ENCODE assay signal across 28 cellular contexts in the genomic region with DNA sequence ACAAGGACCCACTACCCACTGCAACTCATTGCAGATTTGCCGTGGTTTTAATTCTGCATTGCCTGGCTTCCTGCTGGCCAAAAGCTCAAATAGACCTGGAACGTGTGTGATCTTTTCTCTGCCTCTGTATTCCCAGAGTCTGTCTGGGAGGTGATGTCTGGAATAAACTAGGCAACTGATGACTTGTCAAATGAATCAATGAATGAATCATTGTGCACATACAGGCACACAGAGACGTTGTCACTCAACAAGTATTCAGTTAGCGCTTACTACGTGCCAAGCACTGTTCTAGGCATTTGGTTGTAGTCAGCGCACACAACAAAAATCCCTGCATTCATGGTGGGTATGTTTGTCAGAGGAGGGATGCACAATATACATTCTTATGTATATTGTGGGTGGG. TPM values are rescaled to one million over a fixed set of nuclear protein-coding genes. Genes with fewer than 3 reads are reported as not detected.
DNase-seq lines count a peak whose midpoint lies in the region; ATAC-seq, FAIRE-seq and TF ChIP-seq lines count a peak whose summit lies in the region.
"Had no signal": no experiment of that assay in that cellular context is flagged by ENCODE, and none has a peak within 500 bp of the region (broad histone marks: within the 10 kb centered on the region; RNA-seq: fewer than 3 reads in every experiment).

No MANE protein-coding gene starts in this region.

- CTCF ChIA-PET in PC-3 (lab: Charles Lee), result no interaction called here

- no TSS peak for BruUV-seq in PC-3 (replicated peaks; lab: Mats Ljungman, UMichigan)

- H3K9me3 Mint-ChIP-seq in glutamatergic neuron (ENCODE audit: unreplicated experiment), result peaks cover 1% of the 10 kb centered on the region
- H3K9me3 Mint-ChIP-seq: CD4-positive, alpha-beta T cell; CD8-positive, alpha-beta T cell had no signal

- peak overlapping the region; percentile 31 for H3K4me3 Mint-ChIP-seq in glutamatergic neuron (ENCODE audit: unreplicated experiment)
- H3K4me3 Mint-ChIP-seq: B cell; CD4-positive, alpha-beta T cell; CD8-positive, alpha-beta T cell had no signal

- TF ChIP-seq CTCF in PC-3 (conservative IDR thresholded peaks at IDR 0.05; ENCODE audit: low read depth, low read length) (no peak), bronchial epithelial cell (IDR thresholded peaks at IDR 0.05; ENCODE audit: insufficient read depth, low read length, severe bottlenecking) (no peak), glutamatergic neuron (IDR thresholded peaks at IDR 0.05; ENCODE audit: partially characterized antibody, unreplicated experiment) (no peak), GM10266 (IDR thresholded peaks at IDR 0.05; ENCODE audit: control insufficient read depth, insufficient read depth, low read depth, missing control alignments) (no peak)

- H3K9me2 ChIP-seq in PC-3 (replicated peaks; ENCODE audit: low read length), result no peaks in the 10 kb centered on the region

- intact Hi-C loops in PC-3 (cut with micrococcal nuclease), result no loop called here

- peaks cover 16% of the 10 kb centered on the region for H3K27me3 Mint-ChIP-seq in glutamatergic neuron (ENCODE audit: unreplicated experiment)

- H3K4me2 ChIP-seq in PC-3 (ENCODE audit: low read length), result no peak overlapping the region
- H3K4me2 ChIP-seq: A549; BLaER1 treated with 17β-estradiol and CSF1 and Interleukin-3, amounts not matched to agents 10 nM and 100 nM had no signal

- H3K4me3 ChIP-seq in PC-3 (ENCODE audit: low read length) (no peak overlapping the region), bronchial epithelial cell (ENCODE audit: low read depth, low read length) (no peak overlapping the region)
- H3K4me3 ChIP-seq: A549; BLaER1 treated with 17β-estradiol and CSF1 and Interleukin-3, amounts not matched to agents 10 nM and 100 nM had no signal

- POLR2A ChIA-PET in PC-3 (lab: Charles Lee; ENCODE audit: unreplicated experiment), result no interaction called here

- H3K9me3 ChIP-seq in PC-3 (ENCODE audit: low read length), result no peaks in the 10 kb centered on the region
- H3K9me3 ChIP-seq: A549; BLaER1 treated with 17β-estradiol and CSF1 and Interleukin-3, amounts not matched to agents 10 nM and 100 nM; Caco-2 had no signal

- H3K27ac ChIP-seq in PC-3 (ENCODE audit: low read length), result no peak overlapping the region
- H3K27ac ChIP-seq: 22Rv1; A549; BLaER1 treated with 17β-estradiol and CSF1 and Interleukin-3, amounts not matched to agents 10 nM and 100 nM; C4-2B had no signal

- H3K4me1 Mint-ChIP-seq in glutamatergic neuron (ENCODE audit: low read depth, unreplicated experiment), result peaks cover 60% of the 10 kb centered on the region
- H3K4me1 Mint-ChIP-seq: B cell had no signal

- no peak overlapping the region for H2AFZ ChIP-seq in PC-3 (ENCODE audit: low read length)

- H4K20me1 ChIP-seq in PC-3 (ENCODE audit: low read length), result no peaks in the 10 kb centered on the region

- no peaks in the 10 kb centered on the region for H3K36me3 Mint-ChIP-seq in glutamatergic neuron (ENCODE audit: unreplicated experiment)
- H3K36me3 Mint-ChIP-seq: CD8-positive, alpha-beta T cell had no signal

- no peak overlapping the region for H3K9ac ChIP-seq in PC-3 (ENCODE audit: low read length)
- H3K9ac ChIP-seq: BLaER1 treated with 17β-estradiol and CSF1 and Interleukin-3, amounts not matched to agents 10 nM and 100 nM had no signal

- no peaks in the 10 kb centered on the region for H3K79me2 ChIP-seq in PC-3 (ENCODE audit: low read length)

- peaks cover 25% of the 10 kb centered on the region for H3K27me3 ChIP-seq in PC-3 (ENCODE audit: low read length)
- peaks cover 10% of the 10 kb centered on the region for H3K27me3 ChIP-seq in bronchial epithelial cell (ENCODE audit: control insufficient read depth, insufficient read depth, low read length)

- peak; percentile 66 for FAIRE-seq in bronchial epithelial cell (lab: Jason Lieb, UNC)
- FAIRE-seq: A549, GM12891, GM19239 had no signal

- H3K4me1 ChIP-seq in PC-3 (ENCODE audit: insufficient read depth, low read length), result no peaks in the 10 kb centered on the region; the same call in 1 of the 2 replicates
- H3K4me1 ChIP-seq: A549; BLaER1 treated with 17β-estradiol and CSF1 and Interleukin-3, amounts not matched to agents 10 nM and 100 nM had no signal

- DNase-seq in PC-3 (peak; percentile 17), bronchial epithelial cell (ENCODE audit: low read depth) (peak; percentile 61), glutamatergic neuron (no peak), inferior parietal cortex (ENCODE audit: extremely low spot score) (no peak), GM10266 (ENCODE audit: extremely low spot score) (no peak), D341Med (ENCODE audit: low spot score) (no peak)
- DNase-seq: AML-193; Caco-2; Calu3; CD4-positive, alpha-beta T cell; CD8-positive, alpha-beta T cell; DMS 273 treated with DMSO at 0.1 percent for 48 hours; DMS153; DMS53; DMS79; DND-41; EL; GDM1 had no signal

- no peaks in the 10 kb centered on the region for H3K36me3 ChIP-seq in PC-3 (ENCODE audit: low read depth, low read length)
- H3K36me3 ChIP-seq in bronchial epithelial cell (ENCODE audit: control insufficient read depth, insufficient read depth, low read length), result no peaks in the 10 kb centered on the region
- H3K36me3 ChIP-seq: BLaER1 treated with 17β-estradiol and CSF1 and Interleukin-3, amounts not matched to agents 10 nM and 100 nM had no signal

- H3K27ac Mint-ChIP-seq in glutamatergic neuron (ENCODE audit: unreplicated experiment), result no peak overlapping the region
- H3K27ac Mint-ChIP-seq: B cell; CD4-positive, alpha-beta T cell; CD8-positive, alpha-beta T cell had no signal

- H3F3A ChIP-seq in PC-3 (ENCODE audit: low read length, unreplicated experiment), result no peaks in the 10 kb centered on the region

- ATAC-seq in PC-3, result 0 out of 2 replicates have a peak, but pooled peaks have one; percentile 15
- ATAC-seq: A549; CD8-positive, alpha-beta T cell had no signal

RNA-seq across cellular contexts. Expression of a gene that starts 8.9 kb away (rescaled TPM):
- total RNA-seq in PC-3 (2014; rRNA removed), result not detected in 2 replicates
- not detected in 2 replicates for total RNA-seq in bronchial epithelial cell
- 93.6 TPM for total RNA-seq in glutamatergic neuron (ENCODE audit: unreplicated experiment)
- total RNA-seq: A172; B cell; CD8-positive, alpha-beta T cell; Daoy; G401 had no signal

Comparison
In these comparisons a context has a peak if more than half of its experiments do, and no peak if none do; other contexts are left out.
1. DNase-seq: peak in PC-3 (single experiment) and bronchial epithelial cell (single experiment); none in glutamatergic neuron (single experiment), inferior parietal cortex (single experiment), GM10266 (single experiment) and D341Med (single experiment).
2. RNA of a gene that starts 8.9 kb away (total RNA-seq): 93.6 TPM in glutamatergic neuron (single experiment); not detected in PC-3 and not detected in bronchial epithelial cell; every median in the first group is over 10 times any median in the second.